15 cellular contexts compared by ENCODE assay signal in the genomic region with DNA sequence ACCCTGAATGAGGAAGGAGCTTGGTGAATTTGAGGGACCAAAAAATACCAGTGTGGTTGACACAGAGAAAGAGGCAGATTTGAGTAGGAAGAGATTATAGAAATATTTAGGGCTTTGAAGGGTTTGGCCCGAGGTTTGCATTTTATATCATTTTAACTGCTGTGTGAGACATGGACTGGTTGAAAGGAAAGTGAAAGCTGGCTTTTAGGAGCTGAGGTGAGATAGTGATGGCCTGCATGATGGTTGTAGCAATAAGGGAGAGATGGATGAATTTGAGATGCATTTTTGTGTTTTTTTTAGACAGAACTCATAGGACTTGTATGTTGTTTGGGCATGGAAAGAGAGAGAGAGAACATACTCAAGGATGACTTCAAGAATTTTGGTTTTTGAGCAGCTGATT. TPM values are rescaled to one million over a fixed set of nuclear protein-coding genes. Genes with fewer than 3 reads are reported as not detected.
A peak's percentile ranks its signal among the peaks of the same experiment; 100 is the strongest.
DNase-seq lines count a peak whose midpoint lies in the region; ATAC-seq, FAIRE-seq and TF ChIP-seq lines count a peak whose summit lies in the region.
"Had no signal": no experiment of that assay in that cellular context is flagged by ENCODE, and none has a peak within 500 bp of the region (broad histone marks: within the 10 kb centered on the region; RNA-seq: fewer than 3 reads in every experiment).

No MANE protein-coding gene starts in this region.

- H2BK5ac ChIP-seq in H9 (ENCODE audit: insufficient read length, low read length) (no peak overlapping the region), IMR-90 (ENCODE audit: low read depth, low read length, poor library complexity, severe bottlenecking) (no peak overlapping the region)

- intact Hi-C loops in IMR-90 (cut with micrococcal nuclease): loop anchor here (2.0 kb wide), 1 partner anchor 15 kb away; no protein-coding TSS in a partner anchor
- intact Hi-C loops in pancreas (cut with DNase I): no loop called here

- H3K79me1 ChIP-seq in H9 (ENCODE audit: insufficient read depth, low read depth, low read length, poor library complexity, severe bottlenecking) (peaks cover 3% of the 10 kb centered on the region), IMR-90 (ENCODE audit: low read depth in 1 of 2, low read length in 2 of 2) (peaks cover 27 to 61% of the 10 kb centered on the region in 2 experiments)

- H3K23ac ChIP-seq in H9 (ENCODE audit: insufficient read length, low read depth, low read length) (no peak overlapping the region), IMR-90 (ENCODE audit: low read depth, low read length) (no peak overlapping the region)

- POLR2A ChIA-PET in IMR-90 (lab: Charles Lee; ENCODE audit: unreplicated experiment): no interaction called here

- no peak overlapping the region for H2AK9ac ChIP-seq in IMR-90 (replicated peaks; ENCODE audit: low read depth, low read length, poor library complexity)

- no peak for TF ChIP-seq RAD21 in IMR-90 (IDR thresholded peaks at IDR 0.05; ENCODE audit: low read length)

- H3K27me3 Mint-ChIP-seq in H9 (ENCODE audit: low read depth) (no peaks in the 10 kb centered on the region), nephron progenitor cell (ENCODE audit: low read depth, poor library complexity) (peaks cover 3% of the 10 kb centered on the region)

- dilution Hi-C loops in IMR-90 (cut with HindIII; ENCODE audit: low sequenced_read_pairs, unreplicated experiment): no loop called here

- H4K8ac ChIP-seq in H9 (replicated peaks; ENCODE audit: insufficient read length, low read depth, low read length): no peak overlapping the region
- H4K8ac ChIP-seq in IMR-90 (ENCODE audit: low read depth in 2 of 2, low read length in 2 of 2): no peak overlapping the region

- H3K27ac Mint-ChIP-seq in H9: peak overlapping the region in 2 of 3 experiments; percentile 0 to 31; a peak in 3 of 7 replicates
- peak overlapping the region; percentile 2 for H3K27ac Mint-ChIP-seq in nephron progenitor cell

- DNase-seq in GM19239 (ENCODE audit: insufficient read length, low spot score): no peak
- no peak for DNase-seq in H9
- DNase-seq in IMR-90: no peak
- DNase-seq in nephron progenitor cell: no peak
- no peak for DNase-seq in NCI-H748 (lab: John Stamatoyannopoulos, UW; ENCODE audit: unreplicated experiment)
- no peak for DNase-seq in HK-2 (ENCODE audit: unreplicated experiment)
- DNase-seq in pancreas: no peak
- DNase-seq: activated CD8-positive, alpha-beta memory T cell treated with anti-CD3 and anti-CD28 coated beads, Interleukin-2, amount 50 U/mL, for 4 hours; brain microvascular endothelial cell; NCI-H1092 treated with DMSO at 0.1 percent for 48 hours; NCI-H69; stomach; SW 1271 had no signal

- H4K5ac ChIP-seq in H9 (ENCODE audit: insufficient read length, low read depth, low read length) (no peak overlapping the region), IMR-90 (ENCODE audit: low read depth, low read length) (no peak overlapping the region)

- H3K4me2 ChIP-seq in H9 (ENCODE audit: insufficient read depth, insufficient read length, low read length) (no peak overlapping the region), IMR-90 (ENCODE audit: low read depth, low read length) (peak overlapping the region; percentile 8; the same call in 1 of the 2 replicates)

- no peak for TF ChIP-seq CTCF in H9 (conservative IDR thresholded peaks at IDR 0.05)
- no peak for TF ChIP-seq CTCF in IMR-90 (conservative IDR thresholded peaks at IDR 0.05; ENCODE audit: low read depth, low read length)
- TF ChIP-seq CTCF in nephron progenitor cell (IDR thresholded peaks at IDR 0.05): no peak
- no peak for TF ChIP-seq CTCF in pancreas (IDR thresholded peaks at IDR 0.05)

- no peak overlapping the region for H3K14ac ChIP-seq in H9 (ENCODE audit: insufficient read depth, low read length)
- 0 out of 2 replicates have a peak overlapping the region, but pooled peaks have one; percentile 6 for H3K14ac ChIP-seq in IMR-90 (replicated peaks; ENCODE audit: low read depth, low read length)

- no peak overlapping the region for H4K91ac ChIP-seq in H9 (ENCODE audit: insufficient read length, low read depth, low read length)
- no peak overlapping the region for H4K91ac ChIP-seq in IMR-90 (ENCODE audit: insufficient read depth, low read depth, low read length)

- H2BK120ac ChIP-seq in H9 (ENCODE audit: low read depth, low read length, poor library complexity, severe bottlenecking) (no peak overlapping the region), IMR-90 (ENCODE audit: low read depth, low read length) (no peak overlapping the region)

- peak; percentile 49 for ATAC-seq in IMR-90 (ENCODE audit: low read depth)
- ATAC-seq in pancreas: no peak

- no peak overlapping the region for H2AK5ac ChIP-seq in H9 (ENCODE audit: insufficient read length, low read length)
- H2AK5ac ChIP-seq in IMR-90 (ENCODE audit: low read depth, low read length): no peak overlapping the region

- no CpG with 5 or more reads among the region's 1 CpG for WGBS in H9 (ENCODE audit: extremely low coverage, insufficient read length, low lambda C conversion rate)
- 40% methylated on average over 1 of the region's 1 CpG; no CpG with 5 or more reads in 1 of the 2 experiments for WGBS in IMR-90 (ENCODE audit: extremely low coverage in 2 of 2, insufficient read length in 1 of 2), 2 experiments
- 66 to 75% methylated on average over 1 of the region's 1 CpG for WGBS in pancreas, 2 donors

- H3K36me3 Mint-ChIP-seq in H9 (ENCODE audit: insufficient read depth in 1 of 3, low read depth in 3 of 3) (peaks cover 4 to 15% (median 13%) of the 10 kb centered on the region in 3 experiments), nephron progenitor cell (ENCODE audit: low read depth) (peaks cover 30% of the 10 kb centered on the region)

- H3K36me3 ChIP-seq in IMR-90 (ENCODE audit: control insufficient read depth, insufficient read depth, low read length) (peaks cover 2% of the 10 kb centered on the region; the same call in 1 of the 2 replicates), pancreas (no peaks in the 10 kb centered on the region)
- H3K36me3 ChIP-seq: brain microvascular endothelial cell had no signal

- H3T11ph ChIP-seq in H9 (ENCODE audit: low read length): no peak overlapping the region

- H2BK15ac ChIP-seq in H9 (ENCODE audit: low read depth, low read length) (no peak overlapping the region), IMR-90 (ENCODE audit: low read depth, low read length) (no peak overlapping the region)

- H3K23me2 ChIP-seq in H9 (ENCODE audit: insufficient read length, low read depth, low read length, poor library complexity, severe bottlenecking): no peaks in the 10 kb centered on the region

- peak; percentile 35 for FAIRE-seq in GM19239 (lab: Jason Lieb, UNC)
- FAIRE-seq in pancreas (lab: Jason Lieb, UNC): no peak
- FAIRE-seq: islet of Langerhans had no signal

- H3K4me3 Mint-ChIP-seq in H9 (no peak overlapping the region), nephron progenitor cell (no peak overlapping the region)

- H4K20me1 ChIP-seq in H9 (ENCODE audit: control insufficient read depth, insufficient read depth, insufficient read length): no peaks in the 10 kb centered on the region
- no peaks in the 10 kb centered on the region for H4K20me1 ChIP-seq in IMR-90 (ENCODE audit: insufficient read depth, low read length)

- in situ Hi-C loops in IMR-90 (cut with MboI; ENCODE audit: low sequenced_read_pairs): no loop called here

- no peak overlapping the region for H3K56ac ChIP-seq in H9 (ENCODE audit: insufficient read length, low read depth, low read length)
- no peak overlapping the region for H3K56ac ChIP-seq in IMR-90 (ENCODE audit: extremely low read depth, insufficient read depth, low read length)

- 0 out of 2 replicates have a peak, but pooled peaks cover 8% of the 10 kb centered on the region for H3K9me1 ChIP-seq in IMR-90 (ENCODE audit: insufficient read depth, low read length)

- H3K4me1 Mint-ChIP-seq in H9: peaks cover 3 to 4% of the 10 kb centered on the region in 2 experiments; a peak in 2 of 4 replicates
- no peaks in the 10 kb centered on the region for H3K4me1 Mint-ChIP-seq in nephron progenitor cell

- H2BK12ac ChIP-seq in H9 (ENCODE audit: insufficient read length, low read depth, low read length): no peak overlapping the region

- peaks cover 5 to 7% of the 10 kb centered on the region in 2 experiments; a peak in 3 of 5 replicates for H3K9me3 Mint-ChIP-seq in H9
- H3K9me3 Mint-ChIP-seq in nephron progenitor cell: peaks cover 6% of the 10 kb centered on the region

- H3K9ac ChIP-seq in H9 (ENCODE audit: extremely low read depth, insufficient read length, low read length) (no peak overlapping the region), IMR-90 (ENCODE audit: low read depth, low read length) (no peak overlapping the region)

- H3K4me1 ChIP-seq in H9 (ENCODE audit: insufficient read depth, low read length) (peaks cover 3% of the 10 kb centered on the region; the same call in 1 of the 2 replicates), IMR-90 (ENCODE audit: control insufficient read depth, insufficient read depth, low read length) (peaks cover 2% of the 10 kb centered on the region; the same call in 1 of the 2 replicates), pancreas (peaks cover 0 to 4% (median 0%) of the 10 kb centered on the region in 3 donors)

- no peaks in the 10 kb centered on the region; the same call in 1 of the 2 replicates for H3K79me2 ChIP-seq in H9 (ENCODE audit: insufficient read depth, low read length)

- H2AFZ ChIP-seq in H9 (ENCODE audit: low read length): no peak overlapping the region
- H2AFZ ChIP-seq in IMR-90 (replicated peaks; ENCODE audit: low read length, poor library complexity): no peak overlapping the region

- CTCF ChIA-PET in IMR-90 (lab: Yijun Ruan, JAX): no interaction called here

- H3K18ac ChIP-seq in H9 (ENCODE audit: insufficient read length, low read depth, low read length) (no peak overlapping the region), IMR-90 (ENCODE audit: low read depth, low read length) (no peak overlapping the region)

- no TSS peak for BruUV-seq in IMR-90 (replicated peaks; lab: Mats Ljungman, UMichigan)

- H3K27me3 ChIP-seq in H9 (ENCODE audit: insufficient read depth, low read length) (no peaks in the 10 kb centered on the region), IMR-90 (ENCODE audit: control insufficient read depth, insufficient read depth, low read length) (no peaks in the 10 kb centered on the region), pancreas (no peaks in the 10 kb centered on the region)
- H3K27me3 ChIP-seq: brain microvascular endothelial cell, esophagus muscularis mucosa, stomach had no signal

- H3K4ac ChIP-seq in H9 (ENCODE audit: low read depth, low read length) (no peak overlapping the region), IMR-90 (ENCODE audit: low read depth, low read length) (no peak overlapping the region)

- TF ChIP-seq POLR2A in IMR-90 (IDR thresholded peaks at IDR 0.05; ENCODE audit: low read depth, low read length): no peak

- H2BK20ac ChIP-seq in H9 (ENCODE audit: low read depth, low read length, poor library complexity, severe bottlenecking): no peak overlapping the region
- H2BK20ac ChIP-seq in IMR-90 (ENCODE audit: low read depth, low read length): no peak overlapping the region

- H3K27ac ChIP-seq in H9 (ENCODE audit: insufficient read length, low read depth, low read length) (no peak overlapping the region), IMR-90 (ENCODE audit: insufficient read depth, low read length) (no peak overlapping the region), pancreas (no peak overlapping the region)
- H3K27ac ChIP-seq: brain microvascular endothelial cell, esophagus muscularis mucosa, stomach had no signal

- H3K4me3 ChIP-seq in IMR-90 (ENCODE audit: insufficient read depth, low read depth, low read length): no peak overlapping the region
- no peak overlapping the region for H3K4me3 ChIP-seq in pancreas
- H3K4me3 ChIP-seq: esophagus muscularis mucosa, stomach had no signal

- H3K9me3 ChIP-seq in H9 (ENCODE audit: control insufficient read depth, low read depth, low read length) (no peaks in the 10 kb centered on the region), IMR-90 (ENCODE audit: control insufficient read depth, insufficient read depth, low read length) (peaks cover 2% of the 10 kb centered on the region; the same call in 1 of the 2 replicates), pancreas (no peaks in the 10 kb centered on the region)
- H3K9me3 ChIP-seq: esophagus muscularis mucosa, stomach had no signal

RNA-seq across cellular contexts. Expression of gene FER, which starts 21.7 kb away (rescaled TPM):
- total RNA-seq in H9 (2021): 16.5 and 18.0 TPM in 2 replicates
- 32.4 and 39.2 TPM in 2 replicates for total RNA-seq in IMR-90 (2012; rRNA removed)
- 2.6 and 3.5 TPM in 2 replicates for polyA plus RNA-seq in IMR-90 (2012; rRNA removed)
- 0.36 and 1.5 TPM in 2 replicates for polyA plus RNA-seq in IMR-90 (2012; cell fraction: cytosol; rRNA removed)
- 0.65 and 7.8 TPM in 2 replicates for polyA plus RNA-seq in IMR-90 (2012; cell fraction: nucleus; rRNA removed; ENCODE audit: low replicate concordance)
- total RNA-seq in pancreas: 10 to 100 TPM in 1 of 6 donors, 1 to 10 TPM in 5; 5.1 to 15.3 (median 6.8) TPM
- 1 to 10 TPM; 1.4 to 1.6 TPM for polyA plus RNA-seq in pancreas
